1 cellular context compared by ENCODE assay signal in the genomic region with DNA sequence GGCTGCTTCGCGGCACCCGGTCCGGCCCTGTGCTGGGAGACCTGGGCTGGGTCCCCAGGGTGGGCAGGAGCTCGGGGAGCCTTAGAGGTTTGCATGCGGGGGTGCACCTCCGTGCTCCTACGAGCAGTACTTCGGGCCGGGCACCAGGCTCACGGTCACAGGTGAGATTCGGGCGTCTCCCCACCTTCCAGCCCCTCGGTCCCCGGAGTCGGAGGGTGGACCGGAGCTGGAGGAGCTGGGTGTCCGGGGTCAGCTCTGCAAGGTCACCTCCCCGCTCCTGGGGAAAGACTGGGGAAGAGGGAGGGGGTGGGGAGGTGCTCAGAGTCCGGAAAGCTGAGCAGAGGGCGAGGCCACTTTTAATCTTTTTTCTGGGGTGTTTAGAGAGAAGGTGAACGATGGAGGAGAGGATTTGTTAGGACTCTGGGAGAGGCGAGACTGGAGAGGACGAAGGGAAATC.
TF ChIP-seq lines count a peak whose summit lies in the region.

No MANE protein-coding gene starts in this region.

TF ChIP-seq in GM23338, 12 proteins besides CTCF, POLR2A, EP300 and RAD21:
- TF ChIP-seq, protein P1, sequence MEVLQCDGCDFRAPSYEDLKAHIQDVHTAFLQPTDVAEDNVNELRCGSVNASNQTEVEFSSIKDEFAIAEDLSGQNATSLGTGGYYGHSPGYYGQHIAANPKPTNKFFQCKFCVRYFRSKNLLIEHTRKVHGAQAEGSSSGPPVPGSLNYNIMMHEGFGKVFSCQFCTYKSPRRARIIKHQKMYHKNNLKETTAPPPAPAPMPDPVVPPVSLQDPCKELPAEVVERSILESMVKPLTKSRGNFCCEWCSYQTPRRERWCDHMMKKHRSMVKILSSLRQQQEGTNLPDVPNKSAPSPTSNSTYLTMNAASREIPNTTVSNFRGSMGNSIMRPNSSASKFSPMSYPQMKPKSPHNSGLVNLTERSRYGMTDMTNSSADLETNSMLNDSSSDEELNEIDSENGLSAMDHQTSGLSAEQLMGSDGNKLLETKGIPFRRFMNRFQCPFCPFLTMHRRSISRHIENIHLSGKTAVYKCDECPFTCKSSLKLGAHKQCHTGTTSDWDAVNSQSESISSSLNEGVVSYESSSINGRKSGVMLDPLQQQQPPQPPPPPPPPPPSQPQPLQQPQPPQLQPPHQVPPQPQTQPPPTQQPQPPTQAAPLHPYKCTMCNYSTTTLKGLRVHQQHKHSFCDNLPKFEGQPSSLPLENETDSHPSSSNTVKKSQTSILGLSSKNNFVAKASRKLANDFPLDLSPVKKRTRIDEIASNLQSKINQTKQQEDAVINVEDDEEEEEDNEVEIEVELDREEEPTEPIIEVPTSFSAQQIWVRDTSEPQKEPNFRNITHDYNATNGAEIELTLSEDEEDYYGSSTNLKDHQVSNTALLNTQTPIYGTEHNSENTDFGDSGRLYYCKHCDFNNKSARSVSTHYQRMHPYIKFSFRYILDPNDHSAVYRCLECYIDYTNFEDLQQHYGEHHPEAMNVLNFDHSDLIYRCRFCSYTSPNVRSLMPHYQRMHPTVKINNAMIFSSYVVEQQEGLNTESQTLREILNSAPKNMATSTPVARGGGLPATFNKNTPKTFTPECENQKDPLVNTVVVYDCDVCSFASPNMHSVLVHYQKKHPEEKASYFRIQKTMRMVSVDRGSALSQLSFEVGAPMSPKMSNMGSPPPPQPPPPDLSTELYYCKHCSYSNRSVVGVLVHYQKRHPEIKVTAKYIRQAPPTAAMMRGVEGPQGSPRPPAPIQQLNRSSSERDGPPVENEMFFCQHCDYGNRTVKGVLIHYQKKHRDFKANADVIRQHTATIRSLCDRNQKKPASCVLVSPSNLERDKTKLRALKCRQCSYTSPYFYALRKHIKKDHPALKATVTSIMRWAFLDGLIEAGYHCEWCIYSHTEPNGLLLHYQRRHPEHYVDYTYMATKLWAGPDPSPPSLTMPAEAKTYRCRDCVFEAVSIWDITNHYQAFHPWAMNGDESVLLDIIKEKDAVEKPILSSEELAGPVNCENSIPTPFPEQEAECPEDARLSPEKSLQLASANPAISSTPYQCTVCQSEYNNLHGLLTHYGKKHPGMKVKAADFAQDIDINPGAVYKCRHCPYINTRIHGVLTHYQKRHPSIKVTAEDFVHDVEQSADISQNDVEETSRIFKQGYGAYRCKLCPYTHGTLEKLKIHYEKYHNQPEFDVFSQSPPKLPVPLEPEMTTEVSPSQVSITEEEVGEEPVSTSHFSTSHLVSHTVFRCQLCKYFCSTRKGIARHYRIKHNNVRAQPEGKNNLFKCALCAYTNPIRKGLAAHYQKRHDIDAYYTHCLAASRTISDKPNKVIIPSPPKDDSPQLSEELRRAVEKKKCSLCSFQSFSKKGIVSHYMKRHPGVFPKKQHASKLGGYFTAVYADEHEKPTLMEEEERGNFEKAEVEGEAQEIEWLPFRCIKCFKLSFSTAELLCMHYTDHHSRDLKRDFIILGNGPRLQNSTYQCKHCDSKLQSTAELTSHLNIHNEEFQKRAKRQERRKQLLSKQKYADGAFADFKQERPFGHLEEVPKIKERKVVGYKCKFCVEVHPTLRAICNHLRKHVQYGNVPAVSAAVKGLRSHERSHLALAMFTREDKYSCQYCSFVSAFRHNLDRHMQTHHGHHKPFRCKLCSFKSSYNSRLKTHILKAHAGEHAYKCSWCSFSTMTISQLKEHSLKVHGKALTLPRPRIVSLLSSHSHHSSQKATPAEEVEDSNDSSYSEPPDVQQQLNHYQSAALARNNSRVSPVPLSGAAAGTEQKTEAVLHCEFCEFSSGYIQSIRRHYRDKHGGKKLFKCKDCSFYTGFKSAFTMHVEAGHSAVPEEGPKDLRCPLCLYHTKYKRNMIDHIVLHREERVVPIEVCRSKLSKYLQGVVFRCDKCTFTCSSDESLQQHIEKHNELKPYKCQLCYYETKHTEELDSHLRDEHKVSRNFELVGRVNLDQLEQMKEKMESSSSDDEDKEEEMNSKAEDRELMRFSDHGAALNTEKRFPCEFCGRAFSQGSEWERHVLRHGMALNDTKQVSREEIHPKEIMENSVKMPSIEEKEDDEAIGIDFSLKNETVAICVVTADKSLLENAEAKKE (CRISPR knock-in tag; IDR thresholded peaks at IDR 0.05), result no peak
- TF ChIP-seq, protein P2, sequence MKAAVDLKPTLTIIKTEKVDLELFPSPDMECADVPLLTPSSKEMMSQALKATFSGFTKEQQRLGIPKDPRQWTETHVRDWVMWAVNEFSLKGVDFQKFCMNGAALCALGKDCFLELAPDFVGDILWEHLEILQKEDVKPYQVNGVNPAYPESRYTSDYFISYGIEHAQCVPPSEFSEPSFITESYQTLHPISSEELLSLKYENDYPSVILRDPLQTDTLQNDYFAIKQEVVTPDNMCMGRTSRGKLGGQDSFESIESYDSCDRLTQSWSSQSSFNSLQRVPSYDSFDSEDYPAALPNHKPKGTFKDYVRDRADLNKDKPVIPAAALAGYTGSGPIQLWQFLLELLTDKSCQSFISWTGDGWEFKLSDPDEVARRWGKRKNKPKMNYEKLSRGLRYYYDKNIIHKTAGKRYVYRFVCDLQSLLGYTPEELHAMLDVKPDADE (IDR thresholded peaks at IDR 0.05), result no peak
- no peak for TF ChIP-seq EZH2phosphoT487 (IDR thresholded peaks at IDR 0.05; ENCODE audit: unreplicated experiment)
- TF ChIP-seq, protein P3, sequence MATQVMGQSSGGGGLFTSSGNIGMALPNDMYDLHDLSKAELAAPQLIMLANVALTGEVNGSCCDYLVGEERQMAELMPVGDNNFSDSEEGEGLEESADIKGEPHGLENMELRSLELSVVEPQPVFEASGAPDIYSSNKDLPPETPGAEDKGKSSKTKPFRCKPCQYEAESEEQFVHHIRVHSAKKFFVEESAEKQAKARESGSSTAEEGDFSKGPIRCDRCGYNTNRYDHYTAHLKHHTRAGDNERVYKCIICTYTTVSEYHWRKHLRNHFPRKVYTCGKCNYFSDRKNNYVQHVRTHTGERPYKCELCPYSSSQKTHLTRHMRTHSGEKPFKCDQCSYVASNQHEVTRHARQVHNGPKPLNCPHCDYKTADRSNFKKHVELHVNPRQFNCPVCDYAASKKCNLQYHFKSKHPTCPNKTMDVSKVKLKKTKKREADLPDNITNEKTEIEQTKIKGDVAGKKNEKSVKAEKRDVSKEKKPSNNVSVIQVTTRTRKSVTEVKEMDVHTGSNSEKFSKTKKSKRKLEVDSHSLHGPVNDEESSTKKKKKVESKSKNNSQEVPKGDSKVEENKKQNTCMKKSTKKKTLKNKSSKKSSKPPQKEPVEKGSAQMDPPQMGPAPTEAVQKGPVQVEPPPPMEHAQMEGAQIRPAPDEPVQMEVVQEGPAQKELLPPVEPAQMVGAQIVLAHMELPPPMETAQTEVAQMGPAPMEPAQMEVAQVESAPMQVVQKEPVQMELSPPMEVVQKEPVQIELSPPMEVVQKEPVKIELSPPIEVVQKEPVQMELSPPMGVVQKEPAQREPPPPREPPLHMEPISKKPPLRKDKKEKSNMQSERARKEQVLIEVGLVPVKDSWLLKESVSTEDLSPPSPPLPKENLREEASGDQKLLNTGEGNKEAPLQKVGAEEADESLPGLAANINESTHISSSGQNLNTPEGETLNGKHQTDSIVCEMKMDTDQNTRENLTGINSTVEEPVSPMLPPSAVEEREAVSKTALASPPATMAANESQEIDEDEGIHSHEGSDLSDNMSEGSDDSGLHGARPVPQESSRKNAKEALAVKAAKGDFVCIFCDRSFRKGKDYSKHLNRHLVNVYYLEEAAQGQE (IDR thresholded peaks at IDR 0.05; ENCODE audit: unreplicated experiment), result no peak
- no peak for TF ChIP-seq NANOG (IDR thresholded peaks at IDR 0.05; ENCODE audit: borderline replicate concordance)
- TF ChIP-seq ZNF331 (CRISPR knock-in tag; IDR thresholded peaks at IDR 0.05; ENCODE audit: low read depth), result no peak
- no peak for TF ChIP-seq EZH2 (IDR thresholded peaks at IDR 0.05; ENCODE audit: low read depth, unreplicated experiment)
- no peak for TF ChIP-seq STAT1 (IDR thresholded peaks at IDR 0.05; ENCODE audit: unreplicated experiment)
- TF ChIP-seq ZNF114 (CRISPR knock-in tag; IDR thresholded peaks at IDR 0.05), result no peak
- TF ChIP-seq CREB1 (CRISPR knock-in tag; IDR thresholded peaks at IDR 0.05; ENCODE audit: low read depth), result no peak
- TF ChIP-seq JUNB (IDR thresholded peaks at IDR 0.05; ENCODE audit: unreplicated experiment), result no peak
- TF ChIP-seq POLR2AphosphoS5 (IDR thresholded peaks at IDR 0.05; ENCODE audit: low read depth), result no peak
